Comparison of ENCODE assay signal across 1 cellular context in the genomic region with DNA sequence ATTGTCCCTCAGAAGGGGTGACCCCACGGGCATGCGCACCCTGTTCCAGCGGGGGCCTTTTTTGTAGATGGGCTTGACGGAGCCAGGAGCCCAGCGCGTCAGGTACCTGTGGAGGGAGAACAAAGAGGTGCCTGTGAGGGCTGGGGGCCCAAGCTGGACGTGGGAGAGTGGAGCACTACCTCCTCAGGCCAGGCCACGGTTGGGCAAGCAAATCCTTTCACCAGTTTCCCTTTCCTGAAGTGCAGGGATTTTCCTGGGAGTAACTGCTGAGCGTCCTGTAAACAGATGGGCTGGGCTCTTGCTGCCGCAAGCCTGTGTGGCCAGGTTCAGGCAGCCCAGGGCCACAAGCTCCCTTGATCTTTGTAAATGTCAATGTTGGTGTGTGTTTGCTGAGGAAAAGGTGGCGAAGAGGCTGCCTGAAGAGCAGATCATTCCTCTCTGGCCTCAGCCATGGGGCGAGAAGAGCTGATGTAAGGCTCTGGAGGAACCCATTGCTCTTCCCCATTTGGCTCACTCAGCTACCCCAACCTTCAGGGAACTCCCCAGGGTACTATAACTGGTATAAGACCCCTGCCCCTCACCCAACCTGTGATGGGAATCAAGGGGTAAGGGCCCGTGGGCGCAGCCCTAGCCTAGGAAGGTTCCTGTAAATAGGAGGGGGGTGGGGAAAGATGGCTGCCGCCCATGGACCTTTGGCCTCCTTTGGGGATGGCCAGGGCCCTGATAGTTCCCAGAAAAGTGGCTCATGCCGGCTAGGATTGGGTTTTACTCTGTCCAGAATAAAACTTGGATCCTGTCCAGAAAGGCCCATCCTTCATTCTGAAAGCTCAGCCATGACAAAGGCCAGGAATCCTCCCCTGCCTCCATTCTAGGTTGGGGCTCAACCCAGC.
TF ChIP-seq lines count a peak whose summit lies in the region.

No MANE protein-coding gene starts in this region.

TF ChIP-seq in HepG2, 621 proteins besides CTCF, POLR2A, EP300 and RAD21 (continued from another document and continues in another):
- TF ChIP-seq, protein P1, sequence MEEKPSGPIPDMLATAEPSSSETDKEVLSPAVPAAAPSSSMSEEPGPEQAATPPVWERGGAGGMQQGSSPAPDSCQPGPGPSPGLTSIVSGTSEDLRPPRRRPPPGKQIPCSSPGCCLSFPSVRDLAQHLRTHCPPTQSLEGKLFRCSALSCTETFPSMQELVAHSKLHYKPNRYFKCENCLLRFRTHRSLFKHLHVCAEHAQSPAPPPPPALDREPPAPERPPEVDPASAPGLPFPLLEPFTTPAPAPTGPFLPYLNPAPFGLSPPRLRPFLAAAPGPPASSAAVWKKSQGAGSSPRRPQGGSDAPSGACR (CRISPR knock-in tag; IDR thresholded peaks at IDR 0.05), result no peak; the same call in 1 of the 2 replicates
- TF ChIP-seq FOSL1 (CRISPR knock-in tag; IDR thresholded peaks at IDR 0.05; ENCODE audit: borderline replicate concordance), result no peak
- TF ChIP-seq PATZ1 (CRISPR knock-in tag; IDR thresholded peaks at IDR 0.05), result peak; percentile 80; the same call in 1 of the 2 replicates
- TF ChIP-seq HOXA5 (CRISPR knock-in tag; IDR thresholded peaks at IDR 0.05), result no peak
- TF ChIP-seq ZNF75D (CRISPR knock-in tag; IDR thresholded peaks at IDR 0.05; ENCODE audit: borderline replicate concordance), result no peak
- TF ChIP-seq, protein P2, sequence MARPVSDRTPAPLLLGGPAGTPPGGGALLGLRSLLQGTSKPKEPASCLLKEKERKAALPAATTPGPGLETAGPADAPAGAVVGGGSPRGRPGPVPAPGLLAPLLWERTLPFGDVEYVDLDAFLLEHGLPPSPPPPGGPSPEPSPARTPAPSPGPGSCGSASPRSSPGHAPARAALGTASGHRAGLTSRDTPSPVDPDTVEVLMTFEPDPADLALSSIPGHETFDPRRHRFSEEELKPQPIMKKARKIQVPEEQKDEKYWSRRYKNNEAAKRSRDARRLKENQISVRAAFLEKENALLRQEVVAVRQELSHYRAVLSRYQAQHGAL (CRISPR knock-in tag; IDR thresholded peaks at IDR 0.05; ENCODE audit: not compliant biosample characterization), result no peak
- 0 out of 2 replicates have a peak, but pooled peaks have one; percentile 45 for TF ChIP-seq ZNF761 (CRISPR knock-in tag; conservative IDR thresholded peaks at IDR 0.05)
- no peak for TF ChIP-seq MYNN (CRISPR knock-in tag; IDR thresholded peaks at IDR 0.05; ENCODE audit: low read depth)
- no peak for TF ChIP-seq ZNF530 (CRISPR knock-in tag; IDR thresholded peaks at IDR 0.05; ENCODE audit: low read depth)
- TF ChIP-seq, protein P3, sequence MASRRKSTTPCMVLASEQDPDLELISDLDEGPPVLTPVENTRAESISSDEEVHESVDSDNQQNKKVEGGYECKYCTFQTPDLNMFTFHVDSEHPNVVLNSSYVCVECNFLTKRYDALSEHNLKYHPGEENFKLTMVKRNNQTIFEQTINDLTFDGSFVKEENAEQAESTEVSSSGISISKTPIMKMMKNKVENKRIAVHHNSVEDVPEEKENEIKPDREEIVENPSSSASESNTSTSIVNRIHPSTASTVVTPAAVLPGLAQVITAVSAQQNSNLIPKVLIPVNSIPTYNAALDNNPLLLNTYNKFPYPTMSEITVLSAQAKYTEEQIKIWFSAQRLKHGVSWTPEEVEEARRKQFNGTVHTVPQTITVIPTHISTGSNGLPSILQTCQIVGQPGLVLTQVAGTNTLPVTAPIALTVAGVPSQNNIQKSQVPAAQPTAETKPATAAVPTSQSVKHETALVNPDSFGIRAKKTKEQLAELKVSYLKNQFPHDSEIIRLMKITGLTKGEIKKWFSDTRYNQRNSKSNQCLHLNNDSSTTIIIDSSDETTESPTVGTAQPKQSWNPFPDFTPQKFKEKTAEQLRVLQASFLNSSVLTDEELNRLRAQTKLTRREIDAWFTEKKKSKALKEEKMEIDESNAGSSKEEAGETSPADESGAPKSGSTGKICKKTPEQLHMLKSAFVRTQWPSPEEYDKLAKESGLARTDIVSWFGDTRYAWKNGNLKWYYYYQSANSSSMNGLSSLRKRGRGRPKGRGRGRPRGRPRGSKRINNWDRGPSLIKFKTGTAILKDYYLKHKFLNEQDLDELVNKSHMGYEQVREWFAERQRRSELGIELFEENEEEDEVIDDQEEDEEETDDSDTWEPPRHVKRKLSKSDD (CRISPR knock-in tag; IDR thresholded peaks at IDR 0.05; ENCODE audit: low read depth), result 0 out of 2 replicates have a peak, but pooled peaks have one; percentile 41
- TF ChIP-seq RAD51 (IDR thresholded peaks at IDR 0.05; ENCODE audit: borderline replicate concordance), result no peak
- TF ChIP-seq SRF (IDR thresholded peaks at IDR 0.05; ENCODE audit: low read depth, low read length), result no peak
- TF ChIP-seq, protein P4, sequence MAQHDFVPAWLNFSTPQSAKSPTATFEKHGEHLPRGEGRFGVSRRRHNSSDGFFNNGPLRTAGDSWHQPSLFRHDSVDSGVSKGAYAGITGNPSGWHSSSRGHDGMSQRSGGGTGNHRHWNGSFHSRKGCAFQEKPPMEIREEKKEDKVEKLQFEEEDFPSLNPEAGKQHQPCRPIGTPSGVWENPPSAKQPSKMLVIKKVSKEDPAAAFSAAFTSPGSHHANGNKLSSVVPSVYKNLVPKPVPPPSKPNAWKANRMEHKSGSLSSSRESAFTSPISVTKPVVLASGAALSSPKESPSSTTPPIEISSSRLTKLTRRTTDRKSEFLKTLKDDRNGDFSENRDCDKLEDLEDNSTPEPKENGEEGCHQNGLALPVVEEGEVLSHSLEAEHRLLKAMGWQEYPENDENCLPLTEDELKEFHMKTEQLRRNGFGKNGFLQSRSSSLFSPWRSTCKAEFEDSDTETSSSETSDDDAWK (CRISPR knock-in tag; IDR thresholded peaks at IDR 0.05), result no peak
- TF ChIP-seq TAF15 (IDR thresholded peaks at IDR 0.05; ENCODE audit: low read depth, low read length, poor library complexity, severe bottlenecking), result no peak
- TF ChIP-seq ISX (CRISPR knock-in tag; conservative IDR thresholded peaks at IDR 0.05), result no peak
- TF ChIP-seq MXD4 (CRISPR knock-in tag; IDR thresholded peaks at IDR 0.05), result 0 out of 2 replicates have a peak, but pooled peaks have one; percentile 57
- peak; percentile 78 for TF ChIP-seq KDM6A (CRISPR knock-in tag; IDR thresholded peaks at IDR 0.05; ENCODE audit: low read depth)
- no peak for TF ChIP-seq U2AF2 (IDR thresholded peaks at IDR 0.05; ENCODE audit: low read depth, low read length)
- no peak for TF ChIP-seq KLF6 (CRISPR knock-in tag; IDR thresholded peaks at IDR 0.05)
- no peak for TF ChIP-seq RFXAP (CRISPR knock-in tag; IDR thresholded peaks at IDR 0.05; ENCODE audit: borderline replicate concordance)
- TF ChIP-seq, protein P5, sequence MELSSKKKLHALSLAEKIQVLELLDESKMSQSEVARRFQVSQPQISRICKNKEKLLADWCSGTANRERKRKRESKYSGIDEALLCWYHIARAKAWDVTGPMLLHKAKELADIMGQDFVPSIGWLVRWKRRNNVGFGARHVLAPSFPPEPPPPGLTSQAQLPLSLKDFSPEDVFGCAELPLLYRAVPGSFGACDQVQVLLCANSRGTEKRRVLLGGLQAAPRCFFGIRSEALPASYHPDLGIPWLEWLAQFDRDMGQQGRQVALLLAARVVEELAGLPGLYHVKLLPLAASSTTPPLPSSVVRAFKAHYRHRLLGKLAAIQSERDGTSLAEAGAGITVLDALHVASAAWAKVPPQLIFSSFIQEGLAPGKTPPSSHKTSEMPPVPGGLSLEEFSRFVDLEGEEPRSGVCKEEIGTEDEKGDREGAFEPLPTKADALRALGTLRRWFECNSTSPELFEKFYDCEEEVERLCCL (CRISPR knock-in tag; IDR thresholded peaks at IDR 0.05; ENCODE audit: borderline replicate concordance), result no peak
- no peak for TF ChIP-seq ZNF343 (CRISPR knock-in tag; IDR thresholded peaks at IDR 0.05)
- peak; percentile 51; the same call in 1 of the 2 replicates for TF ChIP-seq REPIN1 (CRISPR knock-in tag; IDR thresholded peaks at IDR 0.05; ENCODE audit: borderline replicate concordance, low read depth)
- no peak for TF ChIP-seq GMEB2 (CRISPR knock-in tag; IDR thresholded peaks at IDR 0.05; ENCODE audit: low read depth)
- no peak for TF ChIP-seq ZNF101 (CRISPR knock-in tag; IDR thresholded peaks at IDR 0.05; ENCODE audit: borderline replicate concordance, low read depth)
- TF ChIP-seq, protein P6, sequence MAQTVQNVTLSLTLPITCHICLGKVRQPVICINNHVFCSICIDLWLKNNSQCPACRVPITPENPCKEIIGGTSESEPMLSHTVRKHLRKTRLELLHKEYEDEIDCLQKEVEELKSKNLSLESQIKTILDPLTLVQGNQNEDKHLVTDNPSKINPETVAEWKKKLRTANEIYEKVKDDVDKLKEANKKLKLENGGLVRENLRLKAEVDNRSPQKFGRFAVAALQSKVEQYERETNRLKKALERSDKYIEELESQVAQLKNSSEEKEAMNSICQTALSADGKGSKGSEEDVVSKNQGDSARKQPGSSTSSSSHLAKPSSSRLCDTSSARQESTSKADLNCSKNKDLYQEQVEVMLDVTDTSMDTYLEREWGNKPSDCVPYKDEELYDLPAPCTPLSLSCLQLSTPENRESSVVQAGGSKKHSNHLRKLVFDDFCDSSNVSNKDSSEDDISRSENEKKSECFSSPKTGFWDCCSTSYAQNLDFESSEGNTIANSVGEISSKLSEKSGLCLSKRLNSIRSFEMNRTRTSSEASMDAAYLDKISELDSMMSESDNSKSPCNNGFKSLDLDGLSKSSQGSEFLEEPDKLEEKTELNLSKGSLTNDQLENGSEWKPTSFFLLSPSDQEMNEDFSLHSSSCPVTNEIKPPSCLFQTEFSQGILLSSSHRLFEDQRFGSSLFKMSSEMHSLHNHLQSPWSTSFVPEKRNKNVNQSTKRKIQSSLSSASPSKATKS (CRISPR knock-in tag; IDR thresholded peaks at IDR 0.05), result no peak
- TF ChIP-seq, protein P7, sequence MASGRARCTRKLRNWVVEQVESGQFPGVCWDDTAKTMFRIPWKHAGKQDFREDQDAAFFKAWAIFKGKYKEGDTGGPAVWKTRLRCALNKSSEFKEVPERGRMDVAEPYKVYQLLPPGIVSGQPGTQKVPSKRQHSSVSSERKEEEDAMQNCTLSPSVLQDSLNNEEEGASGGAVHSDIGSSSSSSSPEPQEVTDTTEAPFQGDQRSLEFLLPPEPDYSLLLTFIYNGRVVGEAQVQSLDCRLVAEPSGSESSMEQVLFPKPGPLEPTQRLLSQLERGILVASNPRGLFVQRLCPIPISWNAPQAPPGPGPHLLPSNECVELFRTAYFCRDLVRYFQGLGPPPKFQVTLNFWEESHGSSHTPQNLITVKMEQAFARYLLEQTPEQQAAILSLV (CRISPR knock-in tag; IDR thresholded peaks at IDR 0.05; ENCODE audit: borderline replicate concordance), result peak; percentile 37
- no peak for TF ChIP-seq SMAD9 (CRISPR knock-in tag; IDR thresholded peaks at IDR 0.05)
- no peak; the same call in 1 of the 2 replicates for TF ChIP-seq ELF1 (CRISPR knock-in tag; IDR thresholded peaks at IDR 0.05)
- no peak for TF ChIP-seq HOXD1 (CRISPR knock-in tag; IDR thresholded peaks at IDR 0.05)
- 0 out of 2 replicates have a peak, but pooled peaks have one; percentile 47 for TF ChIP-seq NR2F2 (IDR thresholded peaks at IDR 0.05; ENCODE audit: borderline replicate concordance, low read depth)
- peak; percentile 53 for TF ChIP-seq POLR2G (IDR thresholded peaks at IDR 0.05; ENCODE audit: low read depth, low read length)
- TF ChIP-seq ISL2 (CRISPR knock-in tag; IDR thresholded peaks at IDR 0.05), result peak; percentile 55; the same call in 1 of the 2 replicates
- no peak for TF ChIP-seq MED8 (CRISPR knock-in tag; IDR thresholded peaks at IDR 0.05; ENCODE audit: insufficient replicate concordance)
- TF ChIP-seq, protein P8, sequence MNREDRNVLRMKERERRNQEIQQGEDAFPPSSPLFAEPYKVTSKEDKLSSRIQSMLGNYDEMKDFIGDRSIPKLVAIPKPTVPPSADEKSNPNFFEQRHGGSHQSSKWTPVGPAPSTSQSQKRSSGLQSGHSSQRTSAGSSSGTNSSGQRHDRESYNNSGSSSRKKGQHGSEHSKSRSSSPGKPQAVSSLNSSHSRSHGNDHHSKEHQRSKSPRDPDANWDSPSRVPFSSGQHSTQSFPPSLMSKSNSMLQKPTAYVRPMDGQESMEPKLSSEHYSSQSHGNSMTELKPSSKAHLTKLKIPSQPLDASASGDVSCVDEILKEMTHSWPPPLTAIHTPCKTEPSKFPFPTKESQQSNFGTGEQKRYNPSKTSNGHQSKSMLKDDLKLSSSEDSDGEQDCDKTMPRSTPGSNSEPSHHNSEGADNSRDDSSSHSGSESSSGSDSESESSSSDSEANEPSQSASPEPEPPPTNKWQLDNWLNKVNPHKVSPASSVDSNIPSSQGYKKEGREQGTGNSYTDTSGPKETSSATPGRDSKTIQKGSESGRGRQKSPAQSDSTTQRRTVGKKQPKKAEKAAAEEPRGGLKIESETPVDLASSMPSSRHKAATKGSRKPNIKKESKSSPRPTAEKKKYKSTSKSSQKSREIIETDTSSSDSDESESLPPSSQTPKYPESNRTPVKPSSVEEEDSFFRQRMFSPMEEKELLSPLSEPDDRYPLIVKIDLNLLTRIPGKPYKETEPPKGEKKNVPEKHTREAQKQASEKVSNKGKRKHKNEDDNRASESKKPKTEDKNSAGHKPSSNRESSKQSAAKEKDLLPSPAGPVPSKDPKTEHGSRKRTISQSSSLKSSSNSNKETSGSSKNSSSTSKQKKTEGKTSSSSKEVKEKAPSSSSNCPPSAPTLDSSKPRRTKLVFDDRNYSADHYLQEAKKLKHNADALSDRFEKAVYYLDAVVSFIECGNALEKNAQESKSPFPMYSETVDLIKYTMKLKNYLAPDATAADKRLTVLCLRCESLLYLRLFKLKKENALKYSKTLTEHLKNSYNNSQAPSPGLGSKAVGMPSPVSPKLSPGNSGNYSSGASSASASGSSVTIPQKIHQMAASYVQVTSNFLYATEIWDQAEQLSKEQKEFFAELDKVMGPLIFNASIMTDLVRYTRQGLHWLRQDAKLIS (CRISPR knock-in tag; IDR thresholded peaks at IDR 0.05), result no peak
